In genomic region chr6:15911753-15912504, GRCh38 we compare ENCODE assay signal across 13 cellular contexts.
A peak's percentile ranks its signal among the peaks of the same experiment; 100 is the strongest.
DNase-seq lines count a peak whose midpoint lies in the region; ATAC-seq, FAIRE-seq and TF ChIP-seq lines count a peak whose summit lies in the region.
"Had no signal": no experiment of that assay in that cellular context is flagged by ENCODE, and none has a peak within 500 bp of the region (broad histone marks: within the 10 kb centered on the region; RNA-seq: fewer than 3 reads in every experiment).

No MANE protein-coding gene starts in this region.

- no peak overlapping the region for H3K4me3 ChIP-seq in NT2/D1 (ENCODE audit: insufficient read length, low read depth)
- no peak overlapping the region for H3K4me3 ChIP-seq in GM12878
- H3K4me3 ChIP-seq: neural progenitor cell had no signal

- no peak for FAIRE-seq in GM12878 (lab: Jason Lieb, UNC)

- H3K4me3 Mint-ChIP-seq in activated CD4-positive, alpha-beta T cell treated with anti-CD3 and anti-CD28 coated beads, Interleukin-2, amount 10 ng/mL, durations not matched to agents 24 days and 14 days: no peak overlapping the region
- H3K4me3 Mint-ChIP-seq in type B pancreatic cell: no peak overlapping the region
- H3K4me3 Mint-ChIP-seq: CD4-positive, alpha-beta memory T cell; neural progenitor cell had no signal

- SMC1A ChIA-PET in GM12878 (lab: Charles Lee; ENCODE audit: uncharacterized antibody, unreplicated experiment): interaction anchor here (0.5 to 2.1 kb wide), 7 partner anchors 10 to 147 kb away, joined by 3 to 8 read pairs (median 4); no protein-coding TSS in a partner anchor

- ATAC-seq in GM12878 (no peak), HG03469 (IDR thresholded peaks at IDR 0.05; ENCODE audit: unreplicated experiment) (no peak), HG03135 (IDR thresholded peaks at IDR 0.05; ENCODE audit: unreplicated experiment) (no peak)
- ATAC-seq: foreskin keratinocyte had no signal

- H3K36me3 ChIP-seq in NT2/D1 (ENCODE audit: insufficient read depth, insufficient read length, low read length) (no peaks in the 10 kb centered on the region), GM12878 (ENCODE audit: control insufficient read depth in 2 of 2, insufficient read depth in 2 of 2, low read length in 1 of 2) (no peaks in the 10 kb centered on the region)
- H3K36me3 ChIP-seq: neural progenitor cell had no signal

- TF ChIP-seq EP300 in GM12878 (IDR thresholded peaks at IDR 0.05; ENCODE audit: borderline replicate concordance in 1 of 2, control insufficient read depth in 1 of 2, low read depth in 2 of 2, low read length in 2 of 2): no peak

- H3K79me2 ChIP-seq in GM12878 (ENCODE audit: control insufficient read depth, insufficient read depth, low read length): no peaks in the 10 kb centered on the region

- POLR2A ChIA-PET in GM12878 (lab: Charles Lee): interaction anchor here (0.6 to 1.0 kb wide), 4 partner anchors 10 to 253 kb away, joined by 3 to 4 read pairs (median 4); no protein-coding TSS in a partner anchor

- RAD21 ChIA-PET in GM12878 (lab: Charles Lee; ENCODE audit: unreplicated experiment): interaction anchor here (0.7 to 2.8 kb wide), 10 partner anchors 10 to 221 kb away, joined by 3 to 16 read pairs (median 3); partner anchors contain the start of gene MYLIP

- peaks cover 2% of the 10 kb centered on the region for H3K36me3 Mint-ChIP-seq in activated CD4-positive, alpha-beta T cell treated with anti-CD3 and anti-CD28 coated beads, Interleukin-2, amount 10 ng/mL, durations not matched to agents 24 days and 14 days (ENCODE audit: low read depth)
- no peaks in the 10 kb centered on the region for H3K36me3 Mint-ChIP-seq in type B pancreatic cell
- H3K36me3 Mint-ChIP-seq: CD4-positive, alpha-beta memory T cell had no signal

- H3K9ac ChIP-seq in NT2/D1 (ENCODE audit: insufficient read length, low read depth) (no peak overlapping the region), GM12878 (ENCODE audit: control insufficient read depth, insufficient read depth, low read length) (no peak overlapping the region)
- H3K9ac ChIP-seq: neural progenitor cell had no signal

- no peak for TF ChIP-seq RAD21 in GM12878 (IDR thresholded peaks at IDR 0.05; ENCODE audit: insufficient read depth, low read depth, low read length)

- BruUV-seq in GM12878 (replicated peaks; lab: Mats Ljungman, UMichigan): no TSS peak

- WGBS in GM12878 (ENCODE audit: insufficient coverage, insufficient replicate concordance, low lambda C conversion rate, missing lambda C conversion rate): 89% methylated on average over 6 of the region's 6 CpGs

- peaks cover 5% of the 10 kb centered on the region for H3K9me3 Mint-ChIP-seq in activated CD4-positive, alpha-beta T cell treated with anti-CD3 and anti-CD28 coated beads, Interleukin-2, amount 10 ng/mL, durations not matched to agents 24 days and 14 days
- no peaks in the 10 kb centered on the region for H3K9me3 Mint-ChIP-seq in type B pancreatic cell
- H3K9me3 Mint-ChIP-seq: CD4-positive, alpha-beta memory T cell; neural progenitor cell had no signal

- H3K27me3 ChIP-seq in NT2/D1 (ENCODE audit: insufficient read depth, insufficient read length): no peaks in the 10 kb centered on the region
- no peaks in the 10 kb centered on the region for H3K27me3 ChIP-seq in GM12878 (replicated peaks in 1 of 2; ENCODE audit: control insufficient read depth in 2 of 2, insufficient read depth in 2 of 2, low read length in 1 of 2)
- H3K27me3 ChIP-seq: foreskin keratinocyte, neural progenitor cell had no signal

- CTCF ChIA-PET in GM12878 (lab: Yijun Ruan, JAX): interaction anchor here (0.7 to 4.2 kb wide), 4 partner anchors 8 to 294 kb away, joined by 3 to 17 read pairs (median 3); no protein-coding TSS in a partner anchor

- no peak for TF ChIP-seq POLR2A in GM12878 (IDR thresholded peaks at IDR 0.05; ENCODE audit: low read depth, low read length)

- H2AFZ ChIP-seq in GM12878 (ENCODE audit: control insufficient read depth, low read depth, low read length): no peak overlapping the region
- H2AFZ ChIP-seq: neural progenitor cell had no signal

- H3K4me1 Mint-ChIP-seq in activated CD4-positive, alpha-beta T cell treated with anti-CD3 and anti-CD28 coated beads, Interleukin-2, amount 10 ng/mL, durations not matched to agents 24 days and 14 days: peaks cover 22% of the 10 kb centered on the region
- peaks cover 31% of the 10 kb centered on the region for H3K4me1 Mint-ChIP-seq in type B pancreatic cell (ENCODE audit: unreplicated experiment)
- H3K4me1 Mint-ChIP-seq: CD4-positive, alpha-beta memory T cell had no signal

- in situ Hi-C loops in GM12878 (cut with MboI): no loop called here

- no peaks in the 10 kb centered on the region for H4K20me1 ChIP-seq in GM12878 (ENCODE audit: control insufficient read depth, insufficient read depth)

- H3K27me3 Mint-ChIP-seq in activated CD4-positive, alpha-beta T cell treated with anti-CD3 and anti-CD28 coated beads, Interleukin-2, amount 10 ng/mL, durations not matched to agents 24 days and 14 days: no peaks in the 10 kb centered on the region
- H3K27me3 Mint-ChIP-seq in type B pancreatic cell: no peaks in the 10 kb centered on the region
- H3K27me3 Mint-ChIP-seq: CD4-positive, alpha-beta memory T cell had no signal

- H3K27ac ChIP-seq in GM12878 (ENCODE audit: control insufficient read depth, insufficient read depth): no peak overlapping the region
- H3K27ac ChIP-seq: foreskin keratinocyte, neural progenitor cell had no signal

- no peak for TF ChIP-seq CTCF in GM12878 (IDR thresholded peaks at IDR 0.05 in 2 of 3, conservative IDR thresholded peaks at IDR 0.05 in 1 of 3; ENCODE audit: control insufficient read depth in 2 of 3, extremely low read depth in 1 of 3, insufficient read depth in 1 of 3, low read depth in 3 of 3, low read length in 3 of 3)
- no peak for TF ChIP-seq CTCF in type B pancreatic cell (conservative IDR thresholded peaks at IDR 0.05)

- H3K9me3 ChIP-seq in NT2/D1 (ENCODE audit: insufficient read depth, low read length) (no peaks in the 10 kb centered on the region), GM12878 (replicated peaks; ENCODE audit: control insufficient read depth, insufficient read depth, low read length) (no peaks in the 10 kb centered on the region)

- H3K4me1 ChIP-seq in NT2/D1 (ENCODE audit: insufficient read depth, insufficient read length) (no peaks in the 10 kb centered on the region), GM12878 (ENCODE audit: control insufficient read depth, insufficient read depth, low read length) (peaks cover 20% of the 10 kb centered on the region)
- H3K4me1 ChIP-seq: neural progenitor cell had no signal

- peak; percentile 65 for DNase-seq in activated CD4-positive, alpha-beta T cell treated with anti-CD3 and anti-CD28 coated beads, Interleukin-2, amount 10 ng/mL, durations not matched to agents 24 days and 14 days
- no peak for DNase-seq in activated CD4-positive, alpha-beta T cell treated with anti-CD3 and anti-CD28 coated beads for 4 hours
- peak; percentile 18 for DNase-seq in NT2/D1 (ENCODE audit: low read depth, low spot score)
- DNase-seq in GM12878 (ENCODE audit: low read depth, low spot score): no peak
- peak; percentile 48 for DNase-seq in stimulated activated CD4-positive, alpha-beta T cell treated with anti-CD3 and anti-CD28 coated beads, Interleukin-4, amount 100 ng/mL, for 24 hours
- no peak for DNase-seq in type B pancreatic cell (ENCODE audit: extremely low spot score, unreplicated experiment)
- DNase-seq: CD4-positive, alpha-beta memory T cell; foreskin keratinocyte; MV-4-11; RPMI8226 had no signal

- H3K27ac Mint-ChIP-seq in activated CD4-positive, alpha-beta T cell treated with anti-CD3 and anti-CD28 coated beads, Interleukin-2, amount 10 ng/mL, durations not matched to agents 24 days and 14 days: peak overlapping the region; percentile 76
- no peak overlapping the region for H3K27ac Mint-ChIP-seq in type B pancreatic cell
- H3K27ac Mint-ChIP-seq: CD4-positive, alpha-beta memory T cell; neural progenitor cell had no signal

- H3K4me2 ChIP-seq in GM12878 (ENCODE audit: control insufficient read depth, insufficient read depth): no peak overlapping the region
- H3K4me2 ChIP-seq: neural progenitor cell had no signal

- intact Hi-C loops in activated CD4-positive, alpha-beta T cell treated with anti-CD3 and anti-CD28 coated beads, Interleukin-2, amount 10 ng/mL, durations not matched to agents 24 days and 14 days (cut with micrococcal nuclease): loop anchor here (1.0 to 5.0 kb wide), 4 partner anchors 33 to 271 kb away; no protein-coding TSS in a partner anchor
- intact Hi-C loops in GM12878 (cut with micrococcal nuclease; ENCODE audit: unreplicated experiment): no loop called here

TF ChIP-seq in GM12878, 131 proteins besides CTCF, POLR2A, EP300 and RAD21 (continues in another document):
- TF ChIP-seq ELK1 (IDR thresholded peaks at IDR 0.05; ENCODE audit: low read depth, low read length): no peak

Comparison
In these comparisons a context has a peak if more than half of its experiments do, and no peak if none do; other contexts are left out.
1. DNase-seq: peak in activated CD4-positive, alpha-beta T cell treated with anti-CD3 and anti-CD28 coated beads, Interleukin-2, amount 10 ng/mL, durations not matched to agents 24 days and 14 days (single experiment), NT2/D1 (single experiment) and stimulated activated CD4-positive, alpha-beta T cell treated with anti-CD3 and anti-CD28 coated beads, Interleukin-4, amount 100 ng/mL, for 24 hours (single experiment); none in activated CD4-positive, alpha-beta T cell treated with anti-CD3 and anti-CD28 coated beads for 4 hours (0 of 2), GM12878 (single experiment) and type B pancreatic cell (single experiment).